In genomic region chrX:17038277-17038676, GRCh38 we compare ENCODE assay signal across 23 cellular contexts.
DNase-seq lines count a peak whose midpoint lies in the region; ATAC-seq and TF ChIP-seq lines count a peak whose summit lies in the region.
"Had no signal": no experiment of that assay in that cellular context is flagged by ENCODE, and none has a peak within 500 bp of the region (broad histone marks: within the 10 kb centered on the region; RNA-seq: fewer than 3 reads in every experiment).

No MANE protein-coding gene starts in this region.

- DNase-seq in cardiac muscle cell (ENCODE audit: low read depth in 1 of 2, low spot score in 1 of 2) (peak; percentile 8 to 48), right cardiac atrium (no peak), fibroblast of villous mesenchyme (ENCODE audit: low read depth) (peak; percentile 4), uterus (peak in 1 of 2 donors; percentile 23), DMS53 treated with DMSO at 0.1 percent for 48 hours (lab: John Stamatoyannopoulos, UW; ENCODE audit: unreplicated experiment) (no peak), Calu3 (no peak)
- DNase-seq: activated CD4-positive, alpha-beta T cell treated with anti-CD3 and anti-CD28 coated beads for 1 hour; activated CD8-positive, alpha-beta T cell treated with anti-CD3 and anti-CD28 coated beads for 36 hours; activated effector memory CD4-positive, alpha-beta T cell treated with Interleukin-2 at 50 U/mL for 16 hours; activated naive CD8-positive, alpha-beta T cell treated with anti-CD3 and anti-CD28 coated beads for 36 hours; activated T-cell treated with anti-CD3 and anti-CD28 coated beads for 4 hours; effector memory CD8-positive, alpha-beta T cell; NCI-H1417 treated with DMSO at 0.1 percent for 48 hours; NCI-H446 treated with DMSO at 0.1 percent for 48 hours; stimulated activated CD8-positive, alpha-beta memory T cell treated with anti-CD3 and anti-CD28 coated beads, Interleukin-4, amount 100 ng/mL, for 48 hours; T-helper 1 cell had no signal

- H3K27me3 Mint-ChIP-seq in nephron (ENCODE audit: low read depth), result no peaks in the 10 kb centered on the region
- no peaks in the 10 kb centered on the region for H3K27me3 Mint-ChIP-seq in Calu3 (ENCODE audit: unreplicated experiment)
- H3K27me3 Mint-ChIP-seq: activated CD8-positive, alpha-beta T cell treated with anti-CD3 and anti-CD28 coated beads for 36 hours had no signal

- intact Hi-C loops in right cardiac atrium (cut with DNase I), result no loop called here
- intact Hi-C loops in uterus (cut with DNase I; ENCODE audit: low total_unique reads), result no loop called here
- intact Hi-C loops in Calu3 (cut with micrococcal nuclease; ENCODE audit: unreplicated experiment), result loop anchor here (10.0 kb wide), 1 partner anchor 83 kb away; no protein-coding TSS in a partner anchor

- CTCF ChIA-PET in Calu3 (lab: Charles Lee), result no interaction called here

- peaks cover 69% of the 10 kb centered on the region for H3K4me1 Mint-ChIP-seq in nephron
- peaks cover 47% of the 10 kb centered on the region for H3K4me1 Mint-ChIP-seq in Calu3 (ENCODE audit: low read depth, unreplicated experiment)
- H3K4me1 Mint-ChIP-seq: activated naive CD8-positive, alpha-beta T cell treated with anti-CD3 and anti-CD28 coated beads for 36 hours had no signal

- H3K27me3 ChIP-seq in cardiac muscle cell (no peaks in the 10 kb centered on the region), right cardiac atrium (ENCODE audit: control insufficient read depth, insufficient read depth) (no peaks in the 10 kb centered on the region), uterus (no peaks in the 10 kb centered on the region)
- H3K27me3 ChIP-seq: SJSA1 had no signal

- BruUV-seq in Calu3 (replicated peaks; lab: Mats Ljungman, UMichigan), result no TSS peak

- H3K4me1 ChIP-seq in cardiac muscle cell (ENCODE audit: low read depth) (peaks cover 15% of the 10 kb centered on the region), right cardiac atrium (ENCODE audit: control insufficient read depth, insufficient read depth, low read length) (no peaks in the 10 kb centered on the region), uterus (no peaks in the 10 kb centered on the region)
- H3K4me1 ChIP-seq: BLaER1, SJSA1 had no signal

- H3K36me3 ChIP-seq in cardiac muscle cell (no peaks in the 10 kb centered on the region), uterus (no peaks in the 10 kb centered on the region)
- H3K36me3 ChIP-seq: BLaER1, SJSA1 had no signal

- no peaks in the 10 kb centered on the region for H3K9me3 ChIP-seq in cardiac muscle cell (ENCODE audit: low read depth)
- H3K9me3 ChIP-seq in right cardiac atrium (ENCODE audit: control insufficient read depth, low read length), result no peaks in the 10 kb centered on the region
- H3K9me3 ChIP-seq in uterus, result no peaks in the 10 kb centered on the region
- H3K9me3 ChIP-seq: BLaER1, SJSA1 had no signal

- ATAC-seq in right cardiac atrium (no peak), GM21723 (IDR thresholded peaks at IDR 0.05; ENCODE audit: unreplicated experiment) (no peak)
- ATAC-seq: activated CD8-positive, alpha-beta T cell treated with anti-CD3 and anti-CD28 coated beads for 36 hours; effector memory CD8-positive, alpha-beta T cell; GM23338; Panc1 had no signal

- H3K4me3 ChIP-seq in cardiac muscle cell (no peak overlapping the region), right cardiac atrium (ENCODE audit: low read length) (no peak overlapping the region), fibroblast of villous mesenchyme (ENCODE audit: low read depth, low read length) (no peak overlapping the region), uterus (no peak overlapping the region)
- H3K4me3 ChIP-seq: BLaER1, GM23338, SJSA1 had no signal

- peak overlapping the region; percentile 84 to 93 (median 87) for H3K27ac Mint-ChIP-seq in nephron
- H3K27ac Mint-ChIP-seq in Calu3 (ENCODE audit: unreplicated experiment), result no peak overlapping the region
- H3K27ac Mint-ChIP-seq: activated CD8-positive, alpha-beta T cell treated with anti-CD3 and anti-CD28 coated beads for 36 hours; activated naive CD8-positive, alpha-beta T cell treated with anti-CD3 and anti-CD28 coated beads for 36 hours; effector memory CD8-positive, alpha-beta T cell; GM23338; progenitor cell of endocrine pancreas had no signal

- no peak for TF ChIP-seq POLR2A in uterus (IDR thresholded peaks at IDR 0.05)

- H3K36me3 Mint-ChIP-seq in nephron (ENCODE audit: low read depth) (no peaks in the 10 kb centered on the region), Calu3 (ENCODE audit: insufficient read depth, unreplicated experiment) (no peaks in the 10 kb centered on the region)
- H3K36me3 Mint-ChIP-seq: activated naive CD8-positive, alpha-beta T cell treated with anti-CD3 and anti-CD28 coated beads for 36 hours had no signal

- 68% methylated on average over 3 of the region's 3 CpGs for WGBS in right cardiac atrium

- H3K9me3 Mint-ChIP-seq in nephron (no peaks in the 10 kb centered on the region), Calu3 (ENCODE audit: low read depth, unreplicated experiment) (no peaks in the 10 kb centered on the region)
- H3K9me3 Mint-ChIP-seq: activated CD8-positive, alpha-beta T cell treated with anti-CD3 and anti-CD28 coated beads for 36 hours; activated naive CD8-positive, alpha-beta T cell treated with anti-CD3 and anti-CD28 coated beads for 36 hours; effector memory CD8-positive, alpha-beta T cell; GM23338 had no signal

- H3K27ac ChIP-seq in cardiac muscle cell, result peak overlapping the region; percentile 36
- no peak overlapping the region for H3K27ac ChIP-seq in right cardiac atrium (ENCODE audit: low read length)
- H3K27ac ChIP-seq in uterus, result peak overlapping the region; percentile 57 to 72
- H3K27ac ChIP-seq: BLaER1, SJSA1 had no signal

- peak overlapping the region in 1 of 3 experiments; percentile 20 for H3K4me3 Mint-ChIP-seq in nephron
- no peak overlapping the region for H3K4me3 Mint-ChIP-seq in Calu3 (ENCODE audit: low read depth, unreplicated experiment)
- H3K4me3 Mint-ChIP-seq: activated CD8-positive, alpha-beta T cell treated with anti-CD3 and anti-CD28 coated beads for 36 hours; activated naive CD8-positive, alpha-beta T cell treated with anti-CD3 and anti-CD28 coated beads for 36 hours; effector memory CD8-positive, alpha-beta T cell; GM23338 had no signal

- TF ChIP-seq CTCF in cardiac muscle cell (IDR thresholded peaks at IDR 0.05; ENCODE audit: low read depth, low read length) (no peak), fibroblast of villous mesenchyme (IDR thresholded peaks at IDR 0.05; ENCODE audit: insufficient read depth, low read depth, low read length) (no peak), nephron (IDR thresholded peaks at IDR 0.05; ENCODE audit: unreplicated experiment in 3 of 3) (no peak), uterus (IDR thresholded peaks at IDR 0.05) (no peak), Calu3 (IDR thresholded peaks at IDR 0.05; ENCODE audit: unreplicated experiment) (no peak)

Comparison
In these comparisons a context has a peak if more than half of its experiments do, and no peak if none do; other contexts are left out.
1. DNase-seq: peak in cardiac muscle cell (2 of 2) and fibroblast of villous mesenchyme (single experiment); none in right cardiac atrium (0 of 3), DMS53 treated with DMSO at 0.1 percent for 48 hours (single experiment) and Calu3 (single experiment).